ENCODE assay signal across 32 cellular contexts in genomic region chr18:5266721-5267120, GRCh38.
"Had no signal": no experiment of that assay in that cellular context is flagged by ENCODE, and none has a peak within 500 bp of the region (broad histone marks: within the 10 kb centered on the region; RNA-seq: fewer than 3 reads in every experiment).

No MANE protein-coding gene starts in this region.

- DNase-seq: naive B cell; naive thymus-derived CD8-positive, alpha-beta T cell; nephron progenitor cell; nucleus accumbens; posterior cingulate gyrus; psoas muscle; right cardiac atrium; spleen; stimulated activated CD4-positive, alpha-beta T cell treated with anti-CD3 and anti-CD28 coated beads, Interleukin-12 subunit alpha, Interleukin-12 subunit beta, amount 100 ng/mL, for 4 hours; stimulated activated CD4-positive, alpha-beta T cell treated with anti-CD3 and anti-CD28 coated beads, Interleukin-1b, Interleukin-23, amount 100 ng/mL, for 48 hours; stimulated activated CD4-positive, alpha-beta T cell treated with anti-CD3 and anti-CD28 coated beads, Interleukin-4, amount 100 ng/mL, for 1 hour; stimulated activated CD4-positive, alpha-beta T cell treated with anti-CD3 and anti-CD28 coated beads, Interleukin-4, amount 100 ng/mL, for 4 hours; stimulated activated CD8-positive, alpha-beta memory T cell treated with anti-CD3 and anti-CD28 coated beads, Interleukin-4, amount 100 ng/mL, for 48 hours; stimulated activated naive CD4-positive, alpha-beta T cell; stimulated activated naive CD8-positive, alpha-beta T cell treated with anti-CD3 and anti-CD28 coated beads, Interleukin-15, amount 100 ng/mL, for 72 hours; stimulated activated naive CD8-positive, alpha-beta T cell treated with anti-CD3 and anti-CD28 coated beads, Interleukin-15, Interleukin-2, amounts not matched to agents 100 U/mL and 50 U/mL, for 24 hours; substantia nigra; thyroid gland; trophoblast cell; upper lobe of left lung had no signal

- H2AFZ ChIP-seq: parathyroid adenoma had no signal

- H3K36me3 ChIP-seq: neutrophil, spleen, suprapubic skin, thoracic aorta, thyroid gland, tibial nerve, upper lobe of left lung, vagina had no signal

- H3K4me3 ChIP-seq: psoas muscle, skin epidermis, smooth muscle cell, spleen, suprapubic skin, thoracic aorta, thyroid gland, tibial nerve, upper lobe of left lung, vagina had no signal

- H3K79me2 ChIP-seq: parathyroid adenoma had no signal

- FAIRE-seq: urothelium cell line had no signal

- ATAC-seq: naive thymus-derived CD8-positive, alpha-beta T cell; natural killer cell treated with Interleukin-12 subunit alpha and Interleukin-12 subunit beta and Interleukin-15 and Interleukin-18, amount 100 ng/mL, for 72 hours; psoas muscle; right cardiac atrium; sciatic nerve; stimulated activated memory B cell treated with anti-CD40 and anti-IgM and Interleukin-4, amounts not matched to agents 10 μg/mL and 1 μg/mL and 100 μg/mL, for 72 hours; stimulated activated naive CD8-positive, alpha-beta T cell treated with anti-CD3 and anti-CD28 coated beads, Interleukin-15, amount 100 ng/mL, for 72 hours; stimulated activated naive CD8-positive, alpha-beta T cell treated with anti-CD3 and anti-CD28 coated beads, Interleukin-15, Interleukin-2, amounts not matched to agents 100 U/mL and 50 U/mL, for 24 hours had no signal

- H3K9me3 ChIP-seq: neutrophil, thyroid gland, vagina had no signal

- H3K27ac ChIP-seq: neutrophil, parathyroid adenoma, psoas muscle, skin epidermis, spleen, suprapubic skin, thoracic aorta, thyroid gland, tibial nerve, upper lobe of left lung, vagina had no signal

- H3K4me2 ChIP-seq: smooth muscle cell had no signal

- H3K9ac ChIP-seq: parathyroid adenoma had no signal

- H3K27me3 ChIP-seq: neutrophil, suprapubic skin, thyroid gland, tibial nerve, upper lobe of left lung, vagina had no signal

- H3K4me1 ChIP-seq: parathyroid adenoma, psoas muscle, spleen, suprapubic skin, thyroid gland, tibial nerve, upper lobe of left lung, vagina had no signal
